ENCODE assay signal across 27 cellular contexts in genomic region chr1:228396770-228397453, GRCh38. TPM values are rescaled to one million over a fixed set of nuclear protein-coding genes. Genes with fewer than 3 reads are reported as not detected.
DNase-seq lines count a peak whose midpoint lies in the region; ATAC-seq and TF ChIP-seq lines count a peak whose summit lies in the region.
"Had no signal": no experiment of that assay in that cellular context is flagged by ENCODE, and none has a peak within 500 bp of the region (broad histone marks: within the 10 kb centered on the region; RNA-seq: fewer than 3 reads in every experiment).

No MANE protein-coding gene starts in this region.

- H3K4me1 ChIP-seq in left lung = peaks cover 0 to 2% of the 10 kb centered on the region in 2 donors
- H3K4me1 ChIP-seq: neural progenitor cell had no signal

- DNase-seq in activated T-cell treated with anti-CD3 and anti-CD28 coated beads, Interleukin-2, amount 50 U/mL, for 24 hours = peak; percentile 20
- DNase-seq in activated T-cell treated with anti-CD3 and anti-CD28 coated beads for 4 hours (no peak), activated B cell treated with CpG ODN at 0.5 μM for 24 hours (peak; percentile 1), left lung (peak; percentile 25 to 53), sciatic nerve (ENCODE audit: low spot score) (peak; percentile 51), NCI-H446 (lab: John Stamatoyannopoulos, UW) (no peak), NCI-H69 (lab: John Stamatoyannopoulos, UW) (no peak)
- DNase-seq: activated naive CD4-positive, alpha-beta T cell; activated T-cell treated with anti-CD3 and anti-CD28 coated beads, Interleukin-2, amount 50 U/mL, for 4 hours; Kasumi-1; left cardiac atrium; NCI-H1417; NCI-H2029 treated with DMSO at 0.1 percent for 48 hours; right cardiac atrium; SHP77; stimulated activated CD4-positive, alpha-beta T cell treated with anti-CD3 and anti-CD28 coated beads, Interleukin-12 subunit alpha, Interleukin-12 subunit beta, amount 100 ng/mL, for 4 hours; stimulated activated CD4-positive, alpha-beta T cell treated with anti-CD3 and anti-CD28 coated beads, Interleukin-2, amount 100 ng/mL, for 48 hours; stomach had no signal

- H3K27ac Mint-ChIP-seq in activated T-cell treated with anti-CD3 and anti-CD28 coated beads, Interleukin-2, amount 50 U/mL, for 24 hours = no peak overlapping the region
- no peak overlapping the region for H3K27ac Mint-ChIP-seq in activated B cell treated with CpG ODN at 0.5 μM for 24 hours
- H3K27ac Mint-ChIP-seq: brain, neural progenitor cell had no signal

- H3K4me3 ChIP-seq in left lung = no peak overlapping the region
- H3K4me3 ChIP-seq: A549, hepatocyte, neural progenitor cell, stomach, thyroid gland had no signal

- no peak overlapping the region for H3K27ac ChIP-seq in left lung
- H3K27ac ChIP-seq: A549, hepatocyte, neural progenitor cell, stomach, thyroid gland had no signal

- H3K27me3 Mint-ChIP-seq in activated T-cell treated with anti-CD3 and anti-CD28 coated beads, Interleukin-2, amount 50 U/mL, for 24 hours = no peaks in the 10 kb centered on the region
- H3K27me3 Mint-ChIP-seq in activated B cell treated with CpG ODN at 0.5 μM for 24 hours = no peaks in the 10 kb centered on the region
- H3K27me3 Mint-ChIP-seq: brain had no signal

- H3K36me3 Mint-ChIP-seq in activated T-cell treated with anti-CD3 and anti-CD28 coated beads, Interleukin-2, amount 50 U/mL, for 24 hours (ENCODE audit: low read depth) = peaks cover 94% of the 10 kb centered on the region
- H3K36me3 Mint-ChIP-seq in activated B cell treated with CpG ODN at 0.5 μM for 24 hours (ENCODE audit: low read depth) = peaks cover 84% of the 10 kb centered on the region

- CTCF ChIA-PET in activated B cell treated with CpG ODN at 0.5 μM for 24 hours (lab: Charles Lee) = no interaction called here

- peaks cover 0 to 100% of the 10 kb centered on the region in 2 donors for H3K36me3 ChIP-seq in left lung
- H3K36me3 ChIP-seq: neural progenitor cell had no signal

- no peak for TF ChIP-seq CTCF in activated B cell treated with CpG ODN at 0.5 μM for 24 hours (IDR thresholded peaks at IDR 0.05)
- no peak for TF ChIP-seq CTCF in left lung (IDR thresholded peaks at IDR 0.05)

- ATAC-seq in activated B cell treated with CpG ODN at 0.5 μM for 24 hours (ENCODE audit: low read depth) (no peak), left lung (no peak), sciatic nerve (no peak), HG02885 (IDR thresholded peaks at IDR 0.05; ENCODE audit: poor library complexity, unreplicated experiment) (no peak)
- ATAC-seq: A549; activated T-cell treated with anti-CD3 and anti-CD28 coated beads, Interleukin-2, amount 50 U/mL, for 4 hours; left cardiac atrium; right cardiac atrium had no signal

- no peaks in the 10 kb centered on the region for H3K27me3 ChIP-seq in left lung
- H3K27me3 ChIP-seq: hepatocyte, neural progenitor cell, stomach, thyroid gland had no signal

- H3K9me3 ChIP-seq in left lung = no peaks in the 10 kb centered on the region
- H3K9me3 ChIP-seq: A549, stomach, thyroid gland had no signal

- H3K4me1 Mint-ChIP-seq in activated T-cell treated with anti-CD3 and anti-CD28 coated beads, Interleukin-2, amount 50 U/mL, for 24 hours (ENCODE audit: low read depth) = peaks cover 22% of the 10 kb centered on the region
- H3K4me1 Mint-ChIP-seq in activated B cell treated with CpG ODN at 0.5 μM for 24 hours = no peaks in the 10 kb centered on the region
- H3K4me1 Mint-ChIP-seq: neural progenitor cell had no signal

- no peak overlapping the region for H3K4me3 Mint-ChIP-seq in activated T-cell treated with anti-CD3 and anti-CD28 coated beads, Interleukin-2, amount 50 U/mL, for 24 hours
- H3K4me3 Mint-ChIP-seq in activated B cell treated with CpG ODN at 0.5 μM for 24 hours = no peak overlapping the region
- H3K4me3 Mint-ChIP-seq: activated T-cell treated with anti-CD3 and anti-CD28 coated beads, Interleukin-2, amount 50 U/mL, for 4 hours; brain had no signal

- POLR2A ChIA-PET in activated B cell treated with CpG ODN at 0.5 μM for 24 hours (lab: Charles Lee) = no interaction called here

- H3K9me3 Mint-ChIP-seq in activated T-cell treated with anti-CD3 and anti-CD28 coated beads, Interleukin-2, amount 50 U/mL, for 24 hours = no peaks in the 10 kb centered on the region
- H3K9me3 Mint-ChIP-seq in activated B cell treated with CpG ODN at 0.5 μM for 24 hours = no peaks in the 10 kb centered on the region
- H3K9me3 Mint-ChIP-seq: activated T-cell treated with anti-CD3 and anti-CD28 coated beads, Interleukin-2, amount 50 U/mL, for 4 hours; brain; neural progenitor cell; T-helper 2 cell treated with Interferon-gamma antibody and Interleukin-4, amounts not matched to agents 5 μg/mL and 100 μg/mL, for 36 hours had no signal

- intact Hi-C loops in activated B cell treated with CpG ODN at 0.5 μM for 24 hours (cut with micrococcal nuclease) (no loop called here), left lung (cut with DNase I) (no loop called here), sciatic nerve (cut with DNase I) (no loop called here)

RNA-seq across cellular contexts. Expression of gene TRIM11, which starts 9.7 kb away (rescaled TPM):
- total RNA-seq in activated B cell treated with CpG ODN at 0.5 μM for 24 hours (39.5 and 41.5 TPM in 2 replicates), left lung (10 to 100 TPM; 21.5 to 27.1 TPM), sciatic nerve (18.1 TPM)

RNA-seq across cellular contexts. Expression of gene TRIM17, which starts 19.7 kb away (rescaled TPM):
- total RNA-seq in activated B cell treated with CpG ODN at 0.5 μM for 24 hours (not detected in 2 replicates), left lung (1 to 10 TPM; 1.3 to 2.9 TPM), sciatic nerve (1.2 TPM)
- total RNA-seq: Daoy, H4 had no signal

Comparison
In these comparisons a context has a peak if more than half of its experiments do, and no peak if none do; other contexts are left out.
1. DNase-seq: peak in activated T-cell treated with anti-CD3 and anti-CD28 coated beads, Interleukin-2, amount 50 U/mL, for 24 hours (single experiment), activated B cell treated with CpG ODN at 0.5 μM for 24 hours (single experiment), left lung (2 of 2) and sciatic nerve (single experiment); none in activated T-cell treated with anti-CD3 and anti-CD28 coated beads for 4 hours (single experiment), NCI-H446 (0 of 2) and NCI-H69 (single experiment).